31 cellular contexts compared by ENCODE assay signal in the genomic region with DNA sequence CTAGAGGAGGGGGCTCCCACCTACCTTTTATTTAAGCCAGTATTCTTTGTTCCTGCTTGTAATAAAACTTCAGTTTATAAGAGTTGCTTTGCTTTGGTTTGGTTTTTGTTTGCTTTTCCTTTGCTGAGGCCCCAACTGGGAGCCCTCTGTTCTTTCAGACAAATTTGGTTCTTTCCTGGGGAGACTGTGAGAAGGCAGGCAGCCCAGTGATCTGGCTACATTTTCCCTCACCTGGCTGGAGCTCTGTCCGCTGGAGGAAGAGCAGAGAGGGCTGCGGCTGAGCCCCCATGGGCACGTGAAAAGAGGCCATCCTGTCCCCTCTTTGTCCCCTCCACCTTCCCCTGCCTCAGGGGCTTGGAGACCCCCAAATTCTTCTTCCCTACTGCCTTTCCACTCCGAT. TPM values are rescaled to one million over a fixed set of nuclear protein-coding genes. Genes with fewer than 3 reads are reported as not detected.
DNase-seq lines count a peak whose midpoint lies in the region; ATAC-seq and TF ChIP-seq lines count a peak whose summit lies in the region.
"Had no signal": no experiment of that assay in that cellular context is flagged by ENCODE, and none has a peak within 500 bp of the region (broad histone marks: within the 10 kb centered on the region; RNA-seq: fewer than 3 reads in every experiment).

No MANE protein-coding gene starts in this region.

- peak overlapping the region in 2 of 3 experiments; percentile 71 to 85; a peak in 2 of 7 replicates for H3K27ac Mint-ChIP-seq in H9
- no peak overlapping the region for H3K27ac Mint-ChIP-seq in activated CD4-positive, alpha-beta T cell treated with anti-CD3 and anti-CD28 coated beads, Interleukin-2, amount 10 ng/mL, durations not matched to agents 7 days and 5 days
- H3K27ac Mint-ChIP-seq: activated B cell treated with CpG ODN at 0.5 μM for 24 hours, HFFc6, nephron had no signal

- TF ChIP-seq CTCF in H9 (conservative IDR thresholded peaks at IDR 0.05) (no peak), WERI-Rb-1 (IDR thresholded peaks at IDR 0.05; ENCODE audit: low read depth, low read length) (no peak), esophagus squamous epithelium (IDR thresholded peaks at IDR 0.05) (no peak), sigmoid colon (IDR thresholded peaks at IDR 0.05) (no peak)

- H3K79me2 ChIP-seq in H9 (ENCODE audit: insufficient read depth, low read length): no peaks in the 10 kb centered on the region
- H3K79me2 ChIP-seq: parathyroid adenoma had no signal

- H4K5ac ChIP-seq in H9 (ENCODE audit: insufficient read length, low read depth, low read length): no peak overlapping the region

- H4K20me1 ChIP-seq in H9 (ENCODE audit: control insufficient read depth, insufficient read depth, insufficient read length): no peaks in the 10 kb centered on the region

- CTCF ChIA-PET in activated CD4-positive, alpha-beta T cell treated with anti-CD3 and anti-CD28 coated beads, Interleukin-2, amount 10 ng/mL, durations not matched to agents 7 days and 5 days (lab: Charles Lee): interaction anchor here (0.6 to 1.8 kb wide), 8 partner anchors 9 to 32 kb away, joined by 3 to 6 read pairs (median 4); a partner anchor contains a TSS

- H3K27me3 Mint-ChIP-seq in H9 (ENCODE audit: low read depth): no peaks in the 10 kb centered on the region
- H3K27me3 Mint-ChIP-seq in activated CD4-positive, alpha-beta T cell treated with anti-CD3 and anti-CD28 coated beads, Interleukin-2, amount 10 ng/mL, durations not matched to agents 7 days and 5 days: no peaks in the 10 kb centered on the region
- H3K27me3 Mint-ChIP-seq: activated B cell treated with CpG ODN at 0.5 μM for 24 hours had no signal

- H3K18ac ChIP-seq in H9 (ENCODE audit: insufficient read length, low read depth, low read length): no peak overlapping the region

- no peak overlapping the region for H3K27ac ChIP-seq in H9 (ENCODE audit: insufficient read length, low read depth, low read length)
- peak overlapping the region; percentile 11 for H3K27ac ChIP-seq in WERI-Rb-1
- peak overlapping the region; percentile 91 to 100 (median 98) for H3K27ac ChIP-seq in esophagus squamous epithelium
- no peak overlapping the region for H3K27ac ChIP-seq in sigmoid colon
- H3K27ac ChIP-seq: heart left ventricle, parathyroid adenoma, PC-9, right atrium auricular region had no signal

- TF ChIP-seq EP300 in sigmoid colon (IDR thresholded peaks at IDR 0.05): no peak

- H3K9ac ChIP-seq in H9 (ENCODE audit: extremely low read depth, insufficient read length, low read length): no peak overlapping the region
- H3K9ac ChIP-seq: parathyroid adenoma had no signal

- H3K9me3 Mint-ChIP-seq in H9: no peaks in the 10 kb centered on the region
- no peaks in the 10 kb centered on the region for H3K9me3 Mint-ChIP-seq in activated CD4-positive, alpha-beta T cell treated with anti-CD3 and anti-CD28 coated beads, Interleukin-2, amount 10 ng/mL, durations not matched to agents 7 days and 5 days
- H3K9me3 Mint-ChIP-seq: activated B cell treated with CpG ODN at 0.5 μM for 24 hours, CD14-positive monocyte, HFFc6, nephron had no signal

- no peak for ATAC-seq in HG03457 (IDR thresholded peaks at IDR 0.05; ENCODE audit: unreplicated experiment)
- ATAC-seq in GM19351 (IDR thresholded peaks at IDR 0.05; ENCODE audit: unreplicated experiment): no peak
- ATAC-seq: heart left ventricle had no signal

- H2AK5ac ChIP-seq in H9 (ENCODE audit: insufficient read length, low read length): no peak overlapping the region

- no peak overlapping the region for H3T11ph ChIP-seq in H9 (ENCODE audit: low read length)

- no peak overlapping the region for H3K23ac ChIP-seq in H9 (ENCODE audit: insufficient read length, low read depth, low read length)

- no peak overlapping the region for H4K91ac ChIP-seq in H9 (ENCODE audit: insufficient read length, low read depth, low read length)

- H3K56ac ChIP-seq in H9 (ENCODE audit: insufficient read length, low read depth, low read length): no peak overlapping the region

- no peaks in the 10 kb centered on the region for H3K4me1 ChIP-seq in H9 (ENCODE audit: insufficient read depth, low read length)
- H3K4me1 ChIP-seq in esophagus squamous epithelium: peaks cover 28 to 96% (median 64%) of the 10 kb centered on the region in 3 donors
- peaks cover 0 to 9% (median 6%) of the 10 kb centered on the region in 4 donors for H3K4me1 ChIP-seq in sigmoid colon
- H3K4me1 ChIP-seq: parathyroid adenoma, right atrium auricular region had no signal

- DNase-seq in H9: no peak
- no peak for DNase-seq in WERI-Rb-1
- DNase-seq in esophagus squamous epithelium (lab: John Stamatoyannopoulos, UW): no peak
- peak; percentile 40 for DNase-seq in sigmoid colon
- DNase-seq in activated CD4-positive, alpha-beta T cell treated with anti-CD3 and anti-CD28 coated beads, Interleukin-2, amount 50 U/mL, for 4 hours: no peak
- no peak for DNase-seq in activated CD4-positive, alpha-beta T cell treated with anti-CD3 and anti-CD28 coated beads, Interleukin-2, amount 10 ng/mL, durations not matched to agents 7 days and 5 days
- DNase-seq: activated B cell treated with CpG ODN at 0.5 μM for 24 hours; activated CD4-positive, alpha-beta T cell treated with anti-CD3 and anti-CD28 coated beads, Interleukin-2, amount 50 U/mL, for 48 hours; activated effector memory CD4-positive, alpha-beta T cell treated with Interleukin-2 at 50 U/mL for 16 hours; Calu3; DND-41; heart left ventricle; HFFc6; SHP77 treated with DMSO at 0.1 percent for 48 hours; stimulated activated CD4-positive, alpha-beta T cell treated with anti-CD3 and anti-CD28 coated beads, Interleukin-12 subunit alpha, Interleukin-12 subunit beta, amount 100 ng/mL, for 4 hours; stimulated activated CD4-positive, alpha-beta T cell treated with anti-CD3 and anti-CD28 coated beads, Interleukin-4, amount 100 ng/mL, for 1 hour; SW 1271 had no signal

- H2BK5ac ChIP-seq in H9 (ENCODE audit: insufficient read length, low read length): no peak overlapping the region

- H3K9me3 ChIP-seq in H9 (ENCODE audit: control insufficient read depth, low read depth, low read length) (no peaks in the 10 kb centered on the region), WERI-Rb-1 (ENCODE audit: severe bottlenecking) (no peaks in the 10 kb centered on the region), esophagus squamous epithelium (no peaks in the 10 kb centered on the region), sigmoid colon (no peaks in the 10 kb centered on the region)
- H3K9me3 ChIP-seq: heart left ventricle, mucosa of descending colon, right atrium auricular region had no signal

- no peak overlapping the region for H2BK15ac ChIP-seq in H9 (ENCODE audit: low read depth, low read length)

- no peak overlapping the region for H3K4ac ChIP-seq in H9 (ENCODE audit: low read depth, low read length)

- WGBS in H9 (ENCODE audit: extremely low coverage, insufficient read length, low lambda C conversion rate): no CpG with 5 or more reads among the region's 4 CpGs
- WGBS in esophagus squamous epithelium, 2 donors: 72 to 94% methylated on average over 3 to 4 of the region's 4 CpGs
- WGBS in sigmoid colon, 2 donors: 72 to 79% methylated on average over 4 of the region's 4 CpGs

- no peak overlapping the region for H4K8ac ChIP-seq in H9 (replicated peaks; ENCODE audit: insufficient read length, low read depth, low read length)

- H3K36me3 Mint-ChIP-seq in H9 (ENCODE audit: insufficient read depth in 1 of 3, low read depth in 3 of 3): peaks cover 16 to 41% (median 31%) of the 10 kb centered on the region in 3 experiments; a peak in 6 of 7 replicates
- peaks cover 29% of the 10 kb centered on the region for H3K36me3 Mint-ChIP-seq in activated CD4-positive, alpha-beta T cell treated with anti-CD3 and anti-CD28 coated beads, Interleukin-2, amount 10 ng/mL, durations not matched to agents 7 days and 5 days (ENCODE audit: low read depth)

- H3K27me3 ChIP-seq in H9 (ENCODE audit: insufficient read depth, low read length) (no peaks in the 10 kb centered on the region), WERI-Rb-1 (ENCODE audit: insufficient read depth, low read depth, severe bottlenecking) (no peaks in the 10 kb centered on the region), esophagus squamous epithelium (no peaks in the 10 kb centered on the region), sigmoid colon (no peaks in the 10 kb centered on the region)
- H3K27me3 ChIP-seq: heart left ventricle, right atrium auricular region had no signal

- TF ChIP-seq POLR2A in esophagus squamous epithelium (IDR thresholded peaks at IDR 0.05) (no peak), sigmoid colon (IDR thresholded peaks at IDR 0.05) (no peak)

- no peak overlapping the region for H3K4me3 Mint-ChIP-seq in H9
- H3K4me3 Mint-ChIP-seq in activated CD4-positive, alpha-beta T cell treated with anti-CD3 and anti-CD28 coated beads, Interleukin-2, amount 10 ng/mL, durations not matched to agents 7 days and 5 days: no peak overlapping the region
- H3K4me3 Mint-ChIP-seq: activated B cell treated with CpG ODN at 0.5 μM for 24 hours, CD14-positive monocyte, HFFc6, nephron had no signal

- intact Hi-C loops in esophagus squamous epithelium (cut with DNase I) (no loop called here), sigmoid colon (cut with DNase I) (no loop called here)

- no peak overlapping the region for H3K4me3 ChIP-seq in WERI-Rb-1 (ENCODE audit: low read depth, low read length)
- H3K4me3 ChIP-seq in esophagus squamous epithelium: no peak overlapping the region
- no peak overlapping the region for H3K4me3 ChIP-seq in sigmoid colon
- H3K4me3 ChIP-seq: heart left ventricle, mucosa of descending colon, PC-9, right atrium auricular region had no signal

- no peak overlapping the region for H2BK20ac ChIP-seq in H9 (ENCODE audit: low read depth, low read length, poor library complexity, severe bottlenecking)

- H3K14ac ChIP-seq in H9 (ENCODE audit: insufficient read depth, low read length): no peak overlapping the region

- no peak overlapping the region for H3K4me2 ChIP-seq in H9 (ENCODE audit: insufficient read depth, insufficient read length, low read length)

- no peaks in the 10 kb centered on the region for H3K79me1 ChIP-seq in H9 (ENCODE audit: insufficient read depth, low read depth, low read length, poor library complexity, severe bottlenecking)

- no peak overlapping the region for H2BK120ac ChIP-seq in H9 (ENCODE audit: low read depth, low read length, poor library complexity, severe bottlenecking)

- peaks cover 19 to 22% of the 10 kb centered on the region in 2 experiments for H3K4me1 Mint-ChIP-seq in H9
- H3K4me1 Mint-ChIP-seq in activated CD4-positive, alpha-beta T cell treated with anti-CD3 and anti-CD28 coated beads, Interleukin-2, amount 10 ng/mL, durations not matched to agents 7 days and 5 days: no peaks in the 10 kb centered on the region
- H3K4me1 Mint-ChIP-seq: activated B cell treated with CpG ODN at 0.5 μM for 24 hours, CD14-positive monocyte had no signal

- H3K23me2 ChIP-seq in H9 (ENCODE audit: insufficient read length, low read depth, low read length, poor library complexity, severe bottlenecking): no peaks in the 10 kb centered on the region

- H2BK12ac ChIP-seq in H9 (ENCODE audit: insufficient read length, low read depth, low read length): no peak overlapping the region

- POLR2A ChIA-PET in activated CD4-positive, alpha-beta T cell treated with anti-CD3 and anti-CD28 coated beads, Interleukin-2, amount 10 ng/mL, durations not matched to agents 7 days and 5 days (lab: Charles Lee): interaction anchor here (1.6 kb wide), 1 partner anchor 9 kb away, joined by 5 read pairs; no protein-coding TSS in a partner anchor

- peaks cover 41% of the 10 kb centered on the region for H3K36me3 ChIP-seq in WERI-Rb-1
- H3K36me3 ChIP-seq in esophagus squamous epithelium: peaks cover 29 to 54% (median 32%) of the 10 kb centered on the region in 3 donors
- peaks cover 13 to 54% (median 36%) of the 10 kb centered on the region in 4 donors for H3K36me3 ChIP-seq in sigmoid colon

- H2AFZ ChIP-seq in H9 (ENCODE audit: low read length): no peak overlapping the region
- H2AFZ ChIP-seq: parathyroid adenoma, PC-9 had no signal

RNA-seq across cellular contexts. Expression of a gene that starts 7.3 kb away (rescaled TPM):
- total RNA-seq in H9 (2021) (3.8 and 4.3 TPM in 2 replicates), esophagus squamous epithelium (1,000 to 10,000 TPM; 1,060 to 2,609 (median 1,818) TPM), sigmoid colon (1 to 10 TPM in 2 of 4 donors, not detected in 2; 1.1 to 2.2 TPM)
- 100 to 1,000 TPM; 209 to 729 (median 212) TPM for polyA plus RNA-seq in sigmoid colon
- 1 to 10 TPM; 2.4 to 3.0 TPM for total RNA-seq in activated CD4-positive, alpha-beta T cell treated with anti-CD3 and anti-CD28 coated beads, Interleukin-2, amount 10 ng/mL, durations not matched to agents 7 days and 5 days
- total RNA-seq: chondrocyte, temporal lobe had no signal
- polyA plus RNA-seq: CD14-positive monocyte had no signal

RNA-seq across cellular contexts. Expression of a gene that starts 29.1 kb away (rescaled TPM):
- total RNA-seq in H9 (2021) (33.1 and 38.9 TPM in 2 replicates), esophagus squamous epithelium (10 to 100 TPM; 24.5 to 34.4 (median 29.4) TPM), sigmoid colon (10 to 100 TPM in 2 of 4 donors, 1 to 10 TPM in 2; 7.5 to 13.6 (median 10.7) TPM)
- polyA plus RNA-seq in sigmoid colon: 10 to 100 TPM; 12.0 to 19.4 (median 17.5) TPM
- 10 to 100 TPM; 45.1 to 55.0 TPM for total RNA-seq in activated CD4-positive, alpha-beta T cell treated with anti-CD3 and anti-CD28 coated beads, Interleukin-2, amount 10 ng/mL, durations not matched to agents 7 days and 5 days

RNA-seq across cellular contexts. Expression of a gene that starts 34.4 kb away (rescaled TPM):
- total RNA-seq in H9 (2021): 44.3 and 47.8 TPM in 2 replicates
- 10 to 100 TPM in 2 of 4 donors, 1 to 10 TPM in 2; 4.9 to 10.8 (median 9.4) TPM for total RNA-seq in esophagus squamous epithelium
- 10 to 100 TPM in 1 of 4 donors, 1 to 10 TPM in 3; 7.4 to 11.0 (median 9.8) TPM for total RNA-seq in sigmoid colon
- polyA plus RNA-seq in sigmoid colon: 10 to 100 TPM; 12.0 to 18.6 (median 18.5) TPM
- 10 to 100 TPM; 25.9 to 26.9 TPM for total RNA-seq in activated CD4-positive, alpha-beta T cell treated with anti-CD3 and anti-CD28 coated beads, Interleukin-2, amount 10 ng/mL, durations not matched to agents 7 days and 5 days

RNA-seq across cellular contexts. Expression of a gene that starts 44.6 kb away (rescaled TPM):
- 19.4 and 21.2 TPM in 2 replicates for total RNA-seq in H9 (2021)
- 10 to 100 TPM in 1 of 4 donors, 1 to 10 TPM in 3; 6.9 to 11.2 (median 7.6) TPM for total RNA-seq in esophagus squamous epithelium
- total RNA-seq in sigmoid colon: 1 to 10 TPM; 6.6 to 9.7 (median 7.5) TPM
- 10 to 100 TPM; 12.0 to 14.3 (median 12.8) TPM for polyA plus RNA-seq in sigmoid colon
- 10 to 100 TPM; 14.0 to 14.8 TPM for total RNA-seq in activated CD4-positive, alpha-beta T cell treated with anti-CD3 and anti-CD28 coated beads, Interleukin-2, amount 10 ng/mL, durations not matched to agents 7 days and 5 days

RNA-seq across cellular contexts. Expression of a gene that starts 58.1 kb away (rescaled TPM):
- total RNA-seq in H9 (2021) (not detected in 2 replicates), esophagus squamous epithelium (not detected), sigmoid colon (not detected)
- polyA plus RNA-seq in sigmoid colon: under 1 TPM in 1 of 3 donors, not detected in 2; 0.82 TPM
- not detected for total RNA-seq in activated CD4-positive, alpha-beta T cell treated with anti-CD3 and anti-CD28 coated beads, Interleukin-2, amount 10 ng/mL, durations not matched to agents 7 days and 5 days
- total RNA-seq: activated B cell treated with CpG ODN at 0.5 μM for 24 hours, Calu3, chondrocyte, epithelial cell of proximal tubule, fibroblast of villous mesenchyme, HFFc6, kidney epithelial cell, lower leg skin, PC-9, temporal lobe had no signal
- polyA plus RNA-seq: CD14-positive monocyte had no signal

Comparison
In these comparisons a context has a peak if more than half of its experiments do, and no peak if none do; other contexts are left out.
1. H3K27ac ChIP-seq: peak in WERI-Rb-1 (single experiment) and esophagus squamous epithelium (4 of 4); none in H9 (single experiment) and sigmoid colon (0 of 4).
2. RNA of a gene that starts 7.3 kb away (total RNA-seq): 1,060 to 2,609 TPM in esophagus squamous epithelium; 3.8 to 4.3 TPM in H9, 2.4 to 3.0 TPM in activated CD4-positive, alpha-beta T cell treated with anti-CD3 and anti-CD28 coated beads, Interleukin-2, amount 10 ng/mL, durations not matched to agents 7 days and 5 days and 1.1 to 2.2 TPM in sigmoid colon; every median in the first group is over 100 times any median in the second.